ENCODE assay signal across 8 cellular contexts in genomic region chr12:62632521-62632920, GRCh38.
DNase-seq lines count a peak whose midpoint lies in the region; ATAC-seq and TF ChIP-seq lines count a peak whose summit lies in the region.

No MANE protein-coding gene starts in this region.

- H3K27me3 ChIP-seq in thoracic aorta (replicated peaks; ENCODE audit: insufficient read depth): no peaks in the 10 kb centered on the region
- H3K27me3 ChIP-seq in Karpas-422 (ENCODE audit: low read length): no peaks in the 10 kb centered on the region

- H3K4me1 Mint-ChIP-seq in effector memory CD8-positive, alpha-beta T cell (ENCODE audit: low read depth in 2 of 2): peaks cover 9 to 10% of the 10 kb centered on the region in 2 donors

- H2AFZ ChIP-seq in Karpas-422 (ENCODE audit: low read length): no peak overlapping the region

- H4K20me1 ChIP-seq in Karpas-422 (ENCODE audit: insufficient read depth, low read depth, low read length): no peaks in the 10 kb centered on the region

- no peak overlapping the region for H3K27ac Mint-ChIP-seq in effector memory CD8-positive, alpha-beta T cell

- no peak overlapping the region for H3K9ac ChIP-seq in Karpas-422 (ENCODE audit: low read length)

- no peaks in the 10 kb centered on the region for H3K9me2 ChIP-seq in Karpas-422 (replicated peaks; ENCODE audit: insufficient read depth, low read length)

- TF ChIP-seq CTCF in thoracic aorta (IDR thresholded peaks at IDR 0.05): no peak

- H3K4me1 ChIP-seq in thoracic aorta (ENCODE audit: control insufficient read depth in 1 of 2, low read depth in 2 of 2) (peaks cover 4 to 17% of the 10 kb centered on the region in 2 donors), Karpas-422 (ENCODE audit: low read length) (no peaks in the 10 kb centered on the region; the same call in 1 of the 2 replicates)

- DNase-seq in activated CD4-positive, alpha-beta T cell treated with anti-CD3 and anti-CD28 coated beads for 48 hours: peak; percentile 17
- DNase-seq in activated CD4-positive, alpha-beta T cell treated with anti-CD3 and anti-CD28 coated beads for 1 hour: no peak
- DNase-seq in RKO (ENCODE audit: low spot score) (peak; percentile 55), lung microvascular endothelial cell (ENCODE audit: low read depth in 2 of 2) (peak; percentile 23 to 28), thoracic aorta (ENCODE audit: low spot score) (no peak), Karpas-422 (no peak)
- DNase-seq in effector memory CD8-positive, alpha-beta T cell: peak in 2 of 3 experiments; percentile 3 to 5

- no peak overlapping the region for H3K4me2 ChIP-seq in Karpas-422 (ENCODE audit: low read depth, low read length, poor library complexity, severe bottlenecking)

- H3K9me3 ChIP-seq in thoracic aorta: no peaks in the 10 kb centered on the region
- no peaks in the 10 kb centered on the region for H3K9me3 ChIP-seq in Karpas-422 (ENCODE audit: low read length)

- H3K27ac ChIP-seq in thoracic aorta: no peak overlapping the region
- H3K27ac ChIP-seq in Karpas-422 (ENCODE audit: low read length): no peak overlapping the region

- ATAC-seq in HG02588 (IDR thresholded peaks at IDR 0.05; ENCODE audit: unreplicated experiment) (peak; percentile 40), thoracic aorta (ENCODE audit: insufficient number of reproducible peaks, low FRiP score, low read depth) (no peak)
- ATAC-seq in effector memory CD8-positive, alpha-beta T cell (replicated peaks): peak; percentile 43

- no peaks in the 10 kb centered on the region for H3K79me2 ChIP-seq in Karpas-422 (ENCODE audit: low read length)

- no peaks in the 10 kb centered on the region for H3K9me3 Mint-ChIP-seq in effector memory CD8-positive, alpha-beta T cell

- H3K27me3 Mint-ChIP-seq in effector memory CD8-positive, alpha-beta T cell: peaks cover 71 to 92% of the 10 kb centered on the region in 2 donors

- H3K4me3 ChIP-seq in thoracic aorta: peak overlapping the region; percentile 76
- no peak overlapping the region for H3K4me3 ChIP-seq in Karpas-422 (ENCODE audit: low read length)

- no peaks in the 10 kb centered on the region for H3K36me3 ChIP-seq in thoracic aorta
- no peaks in the 10 kb centered on the region for H3K36me3 ChIP-seq in Karpas-422 (ENCODE audit: insufficient read depth, low read length)

- H3K36me3 Mint-ChIP-seq in effector memory CD8-positive, alpha-beta T cell (ENCODE audit: insufficient read depth): no peaks in the 10 kb centered on the region

- peak overlapping the region; percentile 83 to 84 for H3K4me3 Mint-ChIP-seq in effector memory CD8-positive, alpha-beta T cell

Comparison
In these comparisons a context has a peak if more than half of its experiments do, and no peak if none do; other contexts are left out.
1. DNase-seq: peak in activated CD4-positive, alpha-beta T cell treated with anti-CD3 and anti-CD28 coated beads for 48 hours (single experiment), RKO (single experiment), effector memory CD8-positive, alpha-beta T cell (2 of 3) and lung microvascular endothelial cell (2 of 2); none in activated CD4-positive, alpha-beta T cell treated with anti-CD3 and anti-CD28 coated beads for 1 hour (single experiment), thoracic aorta (single experiment) and Karpas-422 (single experiment).